In the genomic region with DNA sequence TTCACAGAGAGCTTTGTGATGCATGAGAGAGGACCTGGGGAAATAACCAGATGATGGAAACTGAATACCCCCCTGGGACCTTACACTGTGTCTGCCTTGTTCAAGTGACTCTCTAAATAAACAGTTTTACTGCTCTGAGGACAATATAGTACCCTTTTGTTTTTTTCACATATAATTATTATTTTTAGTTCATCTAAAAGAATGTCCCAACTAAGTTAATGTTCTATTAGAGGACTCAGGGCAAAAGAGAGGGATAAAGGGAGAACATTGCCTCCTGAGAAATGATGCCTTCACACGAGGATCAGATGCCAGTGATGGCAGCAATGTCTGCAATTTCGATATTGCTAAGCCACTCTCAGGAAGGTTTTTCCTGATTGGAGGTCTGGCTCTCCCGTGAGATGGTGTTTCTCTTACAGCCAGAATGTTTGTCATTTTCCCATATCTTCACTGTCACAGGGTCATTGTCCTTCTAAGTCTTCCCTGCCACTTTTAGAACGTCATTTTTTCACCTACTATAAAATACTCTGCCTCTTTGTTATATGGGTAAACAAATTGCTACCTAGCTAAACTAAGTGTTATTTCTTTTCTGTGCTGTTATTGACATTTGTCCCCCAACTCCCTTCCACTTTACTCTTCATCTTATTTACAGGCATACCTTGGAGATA, we compare ENCODE assay signal across 14 cellular contexts.
DNase-seq lines count a peak whose midpoint lies in the region; ATAC-seq, FAIRE-seq and TF ChIP-seq lines count a peak whose summit lies in the region.
"Had no signal": no experiment of that assay in that cellular context is flagged by ENCODE, and none has a peak within 500 bp of the region (broad histone marks: within the 10 kb centered on the region; RNA-seq: fewer than 3 reads in every experiment).

No MANE protein-coding gene starts in this region.

- no peaks in the 10 kb centered on the region for H3K36me3 ChIP-seq in testis (ENCODE audit: low read depth, missing control alignments)
- H3K36me3 ChIP-seq: heart left ventricle had no signal

- no peaks in the 10 kb centered on the region for H3K9me3 ChIP-seq in testis

- no peak for TF ChIP-seq POLR2A in testis (IDR thresholded peaks at IDR 0.05)

- CTCF ChIA-PET in activated CD4-positive, alpha-beta T cell treated with anti-CD3 and anti-CD28 coated beads for 36 hours (lab: Charles Lee): interaction anchor here (1.1 kb wide), 1 partner anchor 19 kb away, joined by 4 read pairs; no protein-coding TSS in a partner anchor

- peaks cover 21% of the 10 kb centered on the region for H3K36me3 Mint-ChIP-seq in stimulated activated memory B cell treated with anti-CD40 and anti-IgM and Interleukin-4, amounts not matched to agents 10 μg/mL and 1 μg/mL and 100 μg/mL, for 72 hours
- H3K36me3 Mint-ChIP-seq in activated CD4-positive, alpha-beta T cell treated with anti-CD3 and anti-CD28 coated beads for 36 hours (ENCODE audit: low read depth): peaks cover 4% of the 10 kb centered on the region

- H3K4me1 Mint-ChIP-seq in stimulated activated memory B cell treated with anti-CD40 and anti-IgM and Interleukin-4, amounts not matched to agents 10 μg/mL and 1 μg/mL and 100 μg/mL, for 72 hours: peaks cover 12% of the 10 kb centered on the region
- H3K4me1 Mint-ChIP-seq in activated CD4-positive, alpha-beta T cell treated with anti-CD3 and anti-CD28 coated beads for 36 hours: no peaks in the 10 kb centered on the region

- H3K4me1 ChIP-seq in testis: no peaks in the 10 kb centered on the region

- no peaks in the 10 kb centered on the region for H3K27me3 Mint-ChIP-seq in stimulated activated memory B cell treated with anti-CD40 and anti-IgM and Interleukin-4, amounts not matched to agents 10 μg/mL and 1 μg/mL and 100 μg/mL, for 72 hours
- H3K27me3 Mint-ChIP-seq in activated CD4-positive, alpha-beta T cell treated with anti-CD3 and anti-CD28 coated beads for 36 hours: no peaks in the 10 kb centered on the region

- POLR2A ChIA-PET in activated CD4-positive, alpha-beta T cell treated with anti-CD3 and anti-CD28 coated beads for 36 hours (lab: Charles Lee): no interaction called here

- 43 to 59% methylated on average over 4 of the region's 4 CpGs for WGBS in testis, 2 donors

- H3K27ac Mint-ChIP-seq in stimulated activated memory B cell treated with anti-CD40 and anti-IgM and Interleukin-4, amounts not matched to agents 10 μg/mL and 1 μg/mL and 100 μg/mL, for 72 hours: peak overlapping the region; percentile 57
- H3K27ac Mint-ChIP-seq in activated CD4-positive, alpha-beta T cell treated with anti-CD3 and anti-CD28 coated beads for 36 hours: no peak overlapping the region
- H3K27ac Mint-ChIP-seq: WTC11 had no signal

- no peak overlapping the region for H3K4me3 Mint-ChIP-seq in stimulated activated memory B cell treated with anti-CD40 and anti-IgM and Interleukin-4, amounts not matched to agents 10 μg/mL and 1 μg/mL and 100 μg/mL, for 72 hours
- no peak overlapping the region for H3K4me3 Mint-ChIP-seq in activated CD4-positive, alpha-beta T cell treated with anti-CD3 and anti-CD28 coated beads for 36 hours
- H3K4me3 Mint-ChIP-seq: WTC11 had no signal

- peak; percentile 41 for FAIRE-seq in GM18507 (lab: Jason Lieb, UNC)

- H3K9me3 Mint-ChIP-seq in stimulated activated memory B cell treated with anti-CD40 and anti-IgM and Interleukin-4, amounts not matched to agents 10 μg/mL and 1 μg/mL and 100 μg/mL, for 72 hours: peaks cover 13% of the 10 kb centered on the region
- peaks cover 14% of the 10 kb centered on the region for H3K9me3 Mint-ChIP-seq in activated CD4-positive, alpha-beta T cell treated with anti-CD3 and anti-CD28 coated beads for 36 hours (ENCODE audit: low read depth)

- H3K27ac ChIP-seq in testis: no peak overlapping the region

- no peak overlapping the region for H3K4me3 ChIP-seq in testis
- H3K4me3 ChIP-seq: heart left ventricle had no signal

- intact Hi-C loops in testis (cut with DNase I; ENCODE audit: low total_unique reads): no loop called here
- intact Hi-C loops in activated CD4-positive, alpha-beta T cell treated with anti-CD3 and anti-CD28 coated beads for 36 hours (cut with DNase I, micrococcal nuclease): no loop called here

- H3K27me3 ChIP-seq in testis: no peaks in the 10 kb centered on the region
- H3K27me3 ChIP-seq: heart left ventricle had no signal

- DNase-seq in GM18507 (ENCODE audit: extremely low spot score, insufficient read length, low read depth) (no peak), NCI-H128 (lab: John Stamatoyannopoulos, UW; ENCODE audit: unreplicated experiment) (peak; percentile 79), NCI-H748 treated with DMSO at 0.1 percent for 48 hours (lab: John Stamatoyannopoulos, UW) (peak; percentile 71), testis (no peak), AG20443 (ENCODE audit: low spot score) (no peak)
- no peak for DNase-seq in activated CD4-positive, alpha-beta T cell treated with anti-CD3 and anti-CD28 coated beads for 36 hours
- DNase-seq: activated T-cell treated with anti-CD3 and anti-CD28 coated beads, Interleukin-2, amount 50 U/mL, for 48 hours; Calu3; heart left ventricle; mammary epithelial cell; SIG-M5; stimulated activated CD4-positive, alpha-beta T cell treated with anti-CD3 and anti-CD28 coated beads, Interleukin-4, amount 100 ng/mL, for 1 hour had no signal

- TF ChIP-seq CTCF in testis (IDR thresholded peaks at IDR 0.05): no peak

- peak; percentile 76 for ATAC-seq in stimulated activated memory B cell treated with anti-CD40 and anti-IgM and Interleukin-4, amounts not matched to agents 10 μg/mL and 1 μg/mL and 100 μg/mL, for 72 hours
- no peak for ATAC-seq in activated CD4-positive, alpha-beta T cell treated with anti-CD3 and anti-CD28 coated beads for 36 hours
- ATAC-seq: WTC11 had no signal

Comparison
In these comparisons a context has a peak if more than half of its experiments do, and no peak if none do; other contexts are left out.
1. DNase-seq: peak in NCI-H128 (single experiment) and NCI-H748 treated with DMSO at 0.1 percent for 48 hours (single experiment); none in GM18507 (single experiment), testis (single experiment), AG20443 (single experiment) and activated CD4-positive, alpha-beta T cell treated with anti-CD3 and anti-CD28 coated beads for 36 hours (single experiment).